Comparison of ENCODE assay signal across 9 cellular contexts in genomic region chr22:19177164-19178064, GRCh38. TPM values are rescaled to one million over a fixed set of nuclear protein-coding genes. Genes with fewer than 3 reads are reported as not detected.
DNase-seq lines count a peak whose midpoint lies in the region; ATAC-seq lines count a peak whose summit lies in the region.
"Had no signal": no experiment of that assay in that cellular context is flagged by ENCODE, and none has a peak within 500 bp of the region (broad histone marks: within the 10 kb centered on the region; RNA-seq: fewer than 3 reads in every experiment).

No MANE protein-coding gene starts in this region.

- no peaks in the 10 kb centered on the region for H3K27me3 Mint-ChIP-seq in activated CD4-positive, alpha-beta memory T cell treated with anti-CD3 and anti-CD28 coated beads for 36 hours
- H3K27me3 Mint-ChIP-seq in stimulated activated naive B cell treated with anti-CD40 and anti-IgM and Interleukin-4, amounts not matched to agents 10 μg/mL and 1 μg/mL and 100 μg/mL, for 72 hours, result peaks cover 0 to 4% of the 10 kb centered on the region in 2 donors

- no peaks in the 10 kb centered on the region for H3K9me3 Mint-ChIP-seq in activated CD4-positive, alpha-beta memory T cell treated with anti-CD3 and anti-CD28 coated beads for 36 hours
- no peaks in the 10 kb centered on the region for H3K9me3 Mint-ChIP-seq in stimulated activated naive B cell treated with anti-CD40 and anti-IgM and Interleukin-4, amounts not matched to agents 10 μg/mL and 1 μg/mL and 100 μg/mL, for 72 hours

- H3K27me3 ChIP-seq in iPS-15b (ENCODE audit: control insufficient read depth, insufficient read depth, low read length), result no peaks in the 10 kb centered on the region

- POLR2A ChIA-PET in activated CD4-positive, alpha-beta memory T cell treated with anti-CD3 and anti-CD28 coated beads for 36 hours (lab: Charles Lee), result no interaction called here

- ATAC-seq in stimulated activated naive B cell treated with anti-CD40 and anti-IgM and Interleukin-4, amounts not matched to agents 10 μg/mL and 1 μg/mL and 100 μg/mL, for 72 hours (replicated peaks), result peak in 1 of 2 donors; percentile 1
- no peak for ATAC-seq in HG02623 (IDR thresholded peaks at IDR 0.05; ENCODE audit: unreplicated experiment)

- peak overlapping the region; percentile 23 for H3K27ac Mint-ChIP-seq in activated CD4-positive, alpha-beta memory T cell treated with anti-CD3 and anti-CD28 coated beads for 36 hours
- H3K27ac Mint-ChIP-seq in stimulated activated naive B cell treated with anti-CD40 and anti-IgM and Interleukin-4, amounts not matched to agents 10 μg/mL and 1 μg/mL and 100 μg/mL, for 72 hours, result peak overlapping the region; percentile 62

- peak; percentile 37 for DNase-seq in DMS53 (lab: John Stamatoyannopoulos, UW)
- DNase-seq in DMS53 treated with DMSO at 0.1 percent for 48 hours (lab: John Stamatoyannopoulos, UW; ENCODE audit: unreplicated experiment), result no peak
- DNase-seq in activated CD4-positive, alpha-beta memory T cell treated with anti-CD3 and anti-CD28 coated beads for 36 hours, result no peak
- no peak for DNase-seq in stimulated activated naive B cell treated with anti-CD40 and anti-IgM and Interleukin-4, amounts not matched to agents 10 μg/mL and 1 μg/mL and 100 μg/mL, for 72 hours
- no peak for DNase-seq in hepatic stellate cell (ENCODE audit: low spot score)
- no peak for DNase-seq in activated CD8-positive, alpha-beta memory T cell treated with anti-CD3 and anti-CD28 coated beads for 24 hours

- no peaks in the 10 kb centered on the region for H3K9me3 ChIP-seq in iPS-15b (ENCODE audit: control insufficient read depth, insufficient read depth, low read length)

- H3K4me3 ChIP-seq in iPS-15b (ENCODE audit: low read depth, low read length), result peak overlapping the region; percentile 66

- peaks cover 23% of the 10 kb centered on the region for H3K36me3 ChIP-seq in iPS-15b (ENCODE audit: control insufficient read depth, insufficient read depth, low read length)

- peaks cover 10% of the 10 kb centered on the region for H3K4me1 ChIP-seq in iPS-15b (ENCODE audit: control insufficient read depth, insufficient read depth, low read length)

- H3K9ac ChIP-seq in iPS-15b (ENCODE audit: low read depth, low read length), result peak overlapping the region; percentile 70

- peaks cover 41% of the 10 kb centered on the region for H3K4me1 Mint-ChIP-seq in activated CD4-positive, alpha-beta memory T cell treated with anti-CD3 and anti-CD28 coated beads for 36 hours (ENCODE audit: low read depth)
- H3K4me1 Mint-ChIP-seq in stimulated activated naive B cell treated with anti-CD40 and anti-IgM and Interleukin-4, amounts not matched to agents 10 μg/mL and 1 μg/mL and 100 μg/mL, for 72 hours, result peaks cover 42 to 74% of the 10 kb centered on the region in 2 donors

- intact Hi-C loops in activated CD4-positive, alpha-beta memory T cell treated with anti-CD3 and anti-CD28 coated beads for 36 hours (cut with micrococcal nuclease), result loop anchor here (2.0 to 5.0 kb wide), 4 partner anchors 33 to 113 kb away; partner anchors contain the start of genes CLTCL1, DGCR2 and ESS2

- CTCF ChIA-PET in activated CD4-positive, alpha-beta memory T cell treated with anti-CD3 and anti-CD28 coated beads for 36 hours (lab: Charles Lee), result interaction anchor here (4.2 kb wide), 1 partner anchor 31 kb away, joined by 22 read pairs; the partner anchor contains the start of gene ESS2

- H3K4me3 Mint-ChIP-seq in activated CD4-positive, alpha-beta memory T cell treated with anti-CD3 and anti-CD28 coated beads for 36 hours, result peak overlapping the region; percentile 60
- H3K4me3 Mint-ChIP-seq in stimulated activated naive B cell treated with anti-CD40 and anti-IgM and Interleukin-4, amounts not matched to agents 10 μg/mL and 1 μg/mL and 100 μg/mL, for 72 hours, result peak overlapping the region; percentile 82 to 85

- no peaks in the 10 kb centered on the region for H3K36me3 Mint-ChIP-seq in activated CD4-positive, alpha-beta memory T cell treated with anti-CD3 and anti-CD28 coated beads for 36 hours
- H3K36me3 Mint-ChIP-seq in stimulated activated naive B cell treated with anti-CD40 and anti-IgM and Interleukin-4, amounts not matched to agents 10 μg/mL and 1 μg/mL and 100 μg/mL, for 72 hours, result peaks cover 2 to 13% of the 10 kb centered on the region in 2 donors

RNA-seq across cellular contexts. Expression of gene SLC25A1, which starts 1.1 kb away (rescaled TPM):
- total RNA-seq in activated CD4-positive, alpha-beta memory T cell treated with anti-CD3 and anti-CD28 coated beads for 36 hours, result 10 to 100 TPM; 62.9 to 67.4 TPM

RNA-seq across cellular contexts. Expression of gene GSC2, which starts 27.3 kb away (rescaled TPM):
- not detected for total RNA-seq in activated CD4-positive, alpha-beta memory T cell treated with anti-CD3 and anti-CD28 coated beads for 36 hours
- total RNA-seq: RPMI7951 had no signal

RNA-seq across cellular contexts. Expression of gene ESS2, which starts 33.0 kb away (rescaled TPM):
- total RNA-seq in activated CD4-positive, alpha-beta memory T cell treated with anti-CD3 and anti-CD28 coated beads for 36 hours, result 10 to 100 TPM; 13.7 to 15.5 TPM

RNA-seq across cellular contexts. Expression of gene TSSK2, which starts 46.3 kb away (rescaled TPM):
- total RNA-seq in activated CD4-positive, alpha-beta memory T cell treated with anti-CD3 and anti-CD28 coated beads for 36 hours, result not detected
- total RNA-seq: RPMI7951 had no signal

RNA-seq across cellular contexts. Expression of gene DGCR2, which starts 55.2 kb away (rescaled TPM):
- 10 to 100 TPM; 17.4 to 17.6 TPM for total RNA-seq in activated CD4-positive, alpha-beta memory T cell treated with anti-CD3 and anti-CD28 coated beads for 36 hours
